ENCODE assay signal across 8 cellular contexts in the genomic region with DNA sequence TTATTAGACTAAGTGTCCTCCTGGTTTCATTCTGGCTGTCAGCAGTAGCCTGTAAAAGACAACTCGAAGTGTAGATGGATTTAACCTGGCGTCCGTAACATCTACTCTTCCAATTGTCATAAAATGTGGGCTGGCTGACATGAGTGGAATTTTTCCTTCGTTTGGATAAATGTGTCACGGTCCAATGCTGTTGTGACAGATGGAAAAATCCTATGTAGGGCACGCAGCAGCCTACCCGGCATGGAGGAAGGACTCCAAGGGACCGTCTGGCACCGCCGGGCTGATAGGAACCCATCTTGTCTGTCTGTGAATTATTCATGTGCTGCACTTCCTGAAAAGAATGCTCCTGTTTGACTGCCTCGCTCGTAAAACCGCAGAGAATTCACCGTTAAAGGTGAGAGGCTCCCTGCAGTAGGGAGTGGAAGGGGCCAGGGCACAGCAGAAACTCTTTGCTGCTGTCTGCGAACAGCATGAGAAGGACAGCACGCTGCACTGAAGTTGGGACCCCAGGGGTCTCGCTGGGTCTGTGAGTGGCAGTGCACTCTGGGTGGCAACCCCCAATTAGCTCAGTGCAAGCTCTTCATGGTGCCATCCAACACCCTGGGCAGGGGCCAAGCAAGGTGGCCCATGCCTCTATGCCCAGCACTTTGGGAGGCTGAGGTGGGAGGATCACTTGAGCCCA. TPM values are rescaled to one million over a fixed set of nuclear protein-coding genes. Genes with fewer than 3 reads are reported as not detected.
DNase-seq lines count a peak whose midpoint lies in the region; ATAC-seq and TF ChIP-seq lines count a peak whose summit lies in the region.

No MANE protein-coding gene starts in this region.

- H3K4me1 Mint-ChIP-seq in Caco-2 (ENCODE audit: low read depth, unreplicated experiment) (peaks cover 16% of the 10 kb centered on the region), mesothelial cell of epicardium (peaks cover 22% of the 10 kb centered on the region)
- peaks cover 41% of the 10 kb centered on the region for H3K4me1 Mint-ChIP-seq in activated naive CD8-positive, alpha-beta T cell treated with anti-CD3 and anti-CD28 coated beads, Interleukin-2, amount 10 ng/mL, durations not matched to agents 7 days and 5 days

- no peak for TF ChIP-seq CTCF in Caco-2 (IDR thresholded peaks at IDR 0.05; ENCODE audit: insufficient read depth in 1 of 2, low read depth in 1 of 2, low read length in 1 of 2, severe bottlenecking in 1 of 2, unreplicated experiment in 1 of 2)
- TF ChIP-seq CTCF in HCT116 (IDR thresholded peaks at IDR 0.05 in 2 of 3, conservative IDR thresholded peaks at IDR 0.05 in 1 of 3; ENCODE audit: borderline replicate concordance in 1 of 3, insufficient read depth in 1 of 3, low read depth in 2 of 3, low read length in 2 of 3), result no peak
- TF ChIP-seq CTCF in mesothelial cell of epicardium (IDR thresholded peaks at IDR 0.05; ENCODE audit: unreplicated experiment), result no peak

- intact Hi-C loops in Caco-2 (cut with micrococcal nuclease; ENCODE audit: unreplicated experiment), result no loop called here
- intact Hi-C loops in HCT116 (cut with micrococcal nuclease), result no loop called here
- intact Hi-C loops in posterior vena cava (cut with DNase I), result no loop called here

- H3K27me3 Mint-ChIP-seq in Caco-2 (ENCODE audit: insufficient read depth, unreplicated experiment) (no peaks in the 10 kb centered on the region), mesothelial cell of epicardium (ENCODE audit: low read depth) (no peaks in the 10 kb centered on the region)
- H3K27me3 Mint-ChIP-seq in activated naive CD8-positive, alpha-beta T cell treated with anti-CD3 and anti-CD28 coated beads, Interleukin-2, amount 10 ng/mL, durations not matched to agents 7 days and 5 days, result no peaks in the 10 kb centered on the region

- POLR2A ChIA-PET in Caco-2 (lab: Charles Lee) (no interaction called here), HCT116 (lab: Charles Lee) (interaction anchor here (0.6 kb wide), 1 partner anchor 34 kb away, joined by 3 read pairs; no protein-coding TSS in a partner anchor)
- POLR2A ChIA-PET in activated naive CD8-positive, alpha-beta T cell treated with anti-CD3 and anti-CD28 coated beads, Interleukin-2, amount 10 ng/mL, durations not matched to agents 7 days and 5 days (lab: Charles Lee), result interaction anchor here (0.5 to 4.3 kb wide), 3 partner anchors 14 to 32 kb away, joined by 3 to 37 read pairs (median 3); no protein-coding TSS in a partner anchor

- H3K27me3 ChIP-seq in Caco-2 (replicated peaks; ENCODE audit: control insufficient read depth, insufficient read depth, low read length) (no peaks in the 10 kb centered on the region), HCT116 (ENCODE audit: insufficient read depth, low read length) (no peaks in the 10 kb centered on the region), thymus (ENCODE audit: control insufficient read depth, insufficient read depth) (no peaks in the 10 kb centered on the region)

- WGBS in thymus, result 14% methylated on average over 17 of the region's 17 CpGs

- H3K36me3 ChIP-seq in Caco-2 (ENCODE audit: control insufficient read depth, insufficient read depth, low read length), result no peaks in the 10 kb centered on the region
- H3K36me3 ChIP-seq in HCT116 (ENCODE audit: control insufficient read depth in 1 of 2, insufficient read depth in 2 of 2, low read length in 2 of 2), result peaks cover 1 to 4% of the 10 kb centered on the region in 2 experiments; a peak in 2 of 4 replicates
- H3K36me3 ChIP-seq in thymus (ENCODE audit: control insufficient read depth, insufficient read depth), result peaks cover 2% of the 10 kb centered on the region

- H2AFZ ChIP-seq in HCT116 (ENCODE audit: low read depth, low read length, poor library complexity, severe bottlenecking), result no peak overlapping the region

- BruUV-seq in Caco-2 (replicated peaks; lab: Mats Ljungman, UMichigan) (no TSS peak), HCT116 (replicated peaks; lab: Mats Ljungman, UMichigan) (no TSS peak)

- peaks cover 10% of the 10 kb centered on the region for H3K36me3 Mint-ChIP-seq in Caco-2 (ENCODE audit: insufficient read depth, unreplicated experiment)
- peaks cover 18% of the 10 kb centered on the region for H3K36me3 Mint-ChIP-seq in activated naive CD8-positive, alpha-beta T cell treated with anti-CD3 and anti-CD28 coated beads, Interleukin-2, amount 10 ng/mL, durations not matched to agents 7 days and 5 days
- H3K36me3 Mint-ChIP-seq in mesothelial cell of epicardium, result peaks cover 2% of the 10 kb centered on the region

- TF ChIP-seq RAD21 in HCT116 (IDR thresholded peaks at IDR 0.05; ENCODE audit: low read depth), result no peak

- H3K27ac ChIP-seq in HCT116 (ENCODE audit: low read depth, low read length) (peak overlapping the region; percentile 44; the same call in 1 of the 2 replicates), thymus (ENCODE audit: low read depth) (peak overlapping the region; percentile 97)

- H3K9me3 ChIP-seq in Caco-2 (no peaks in the 10 kb centered on the region), HCT116 (ENCODE audit: control insufficient read depth in 1 of 2, insufficient read depth in 1 of 2, low read depth in 1 of 2, low read length in 2 of 2) (no peaks in the 10 kb centered on the region), thymus (ENCODE audit: control insufficient read depth) (no peaks in the 10 kb centered on the region)

- H3K4me1 ChIP-seq in Caco-2 (peaks cover 22% of the 10 kb centered on the region), HCT116 (ENCODE audit: control insufficient read depth in 1 of 2, insufficient read depth in 2 of 2, low read length in 2 of 2) (peaks cover 17 to 43% of the 10 kb centered on the region in 2 experiments), thymus (ENCODE audit: control insufficient read depth, insufficient read depth, low read length) (peaks cover 35% of the 10 kb centered on the region)

- H3K9me3 Mint-ChIP-seq in Caco-2 (ENCODE audit: unreplicated experiment) (no peaks in the 10 kb centered on the region), mesothelial cell of epicardium (no peaks in the 10 kb centered on the region)
- H3K9me3 Mint-ChIP-seq in activated naive CD8-positive, alpha-beta T cell treated with anti-CD3 and anti-CD28 coated beads, Interleukin-2, amount 10 ng/mL, durations not matched to agents 7 days and 5 days, result no peaks in the 10 kb centered on the region

- no peaks in the 10 kb centered on the region for H3K9me2 ChIP-seq in HCT116 (ENCODE audit: insufficient read depth)

- no peaks in the 10 kb centered on the region for H4K20me1 ChIP-seq in HCT116 (ENCODE audit: insufficient read depth)

- no peaks in the 10 kb centered on the region; the same call in 1 of the 2 replicates for H3K79me2 ChIP-seq in HCT116 (ENCODE audit: insufficient read depth, low read length)

- peak overlapping the region; percentile 67 for H3K27ac Mint-ChIP-seq in Caco-2 (ENCODE audit: unreplicated experiment)
- peak overlapping the region; percentile 93 for H3K27ac Mint-ChIP-seq in activated naive CD8-positive, alpha-beta T cell treated with anti-CD3 and anti-CD28 coated beads, Interleukin-2, amount 10 ng/mL, durations not matched to agents 7 days and 5 days
- H3K27ac Mint-ChIP-seq in mesothelial cell of epicardium, result peak overlapping the region; percentile 84

- 0 out of 2 replicates have a peak overlapping the region, but pooled peaks have one; percentile 8 for H3K4me2 ChIP-seq in HCT116 (ENCODE audit: low read length)

- ATAC-seq in HCT116, result no peak
- peak; percentile 40 for ATAC-seq in activated naive CD8-positive, alpha-beta T cell treated with anti-CD3 and anti-CD28 coated beads, Interleukin-2, amount 10 ng/mL, durations not matched to agents 7 days and 5 days (ENCODE audit: low read depth)

- DNase-seq in Caco-2, result peak in 1 of 2 experiments; percentile 52
- DNase-seq in HCT116 (ENCODE audit: low read depth, low spot score), result no peak
- DNase-seq in RPMI8226, result peak; percentile 91
- DNase-seq in activated naive CD8-positive, alpha-beta T cell treated with anti-CD3 and anti-CD28 coated beads, Interleukin-2, amount 10 ng/mL, durations not matched to agents 7 days and 5 days, result peak; percentile 59
- no peak for DNase-seq in mesothelial cell of epicardium (ENCODE audit: low spot score in 2 of 2, unreplicated experiment in 2 of 2)
- DNase-seq in hepatic stellate cell (ENCODE audit: low spot score), result no peak
- DNase-seq in posterior vena cava (ENCODE audit: low spot score), result no peak

- CTCF ChIA-PET in Caco-2 (lab: Charles Lee) (no interaction called here), HCT116 (lab: Charles Lee) (no interaction called here)

- no peak for TF ChIP-seq POLR2A in HCT116 (IDR thresholded peaks at IDR 0.05; ENCODE audit: borderline replicate concordance, extremely low read depth, insufficient read depth, insufficient read length)

- H3K4me3 ChIP-seq in Caco-2 (ENCODE audit: low read depth, low read length), result no peak overlapping the region
- no peak overlapping the region for H3K4me3 ChIP-seq in HCT116 (replicated peaks in 1 of 2; ENCODE audit: low read depth in 1 of 2, low read length in 2 of 2)
- H3K4me3 ChIP-seq in thymus (ENCODE audit: low read length), result peak overlapping the region; percentile 95

- H3K4me3 Mint-ChIP-seq in Caco-2 (ENCODE audit: unreplicated experiment) (peak overlapping the region; percentile 78), mesothelial cell of epicardium (peak overlapping the region; percentile 74)
- H3K4me3 Mint-ChIP-seq in activated naive CD8-positive, alpha-beta T cell treated with anti-CD3 and anti-CD28 coated beads, Interleukin-2, amount 10 ng/mL, durations not matched to agents 7 days and 5 days, result peak overlapping the region; percentile 78

- RAD21 ChIA-PET in HCT116 (lab: Charles Lee; ENCODE audit: low non-redundant PET in 1 of 2, low total read pairs in 2 of 2, uncharacterized antibody in 2 of 2, unreplicated experiment in 2 of 2), result no interaction called here

- no peak overlapping the region for H3K9ac ChIP-seq in HCT116 (ENCODE audit: low read length)

RNA-seq across cellular contexts. Expression of a gene that starts 1.6 kb away (rescaled TPM):
- total RNA-seq in Caco-2 (2022) (19.4 and 20.2 TPM in 2 replicates), HCT116 (2021; ENCODE audit: unreplicated experiment) (13.2 TPM), mesothelial cell of epicardium (27.3 to 27.9 TPM (median 27.5 TPM) in 3 replicates), posterior vena cava (10 to 100 TPM; 13.0 to 17.5 TPM)
- 10.3 and 14.2 TPM in 2 replicates for polyA plus RNA-seq in HCT116 (2012)
- 10 to 100 TPM; 51.9 to 58.3 TPM for total RNA-seq in activated naive CD8-positive, alpha-beta T cell treated with anti-CD3 and anti-CD28 coated beads, Interleukin-2, amount 10 ng/mL, durations not matched to agents 7 days and 5 days
- polyA plus RNA-seq in thymus, result 11.6 TPM

RNA-seq across cellular contexts. Expression of a gene that starts 32.9 kb away (rescaled TPM):
- total RNA-seq in Caco-2 (2022), result 13.8 and 15.0 TPM in 2 replicates
- total RNA-seq in HCT116 (2021; ENCODE audit: unreplicated experiment), result 14.9 TPM
- polyA plus RNA-seq in HCT116 (2012), result 8.1 and 10.8 TPM in 2 replicates
- 10 to 100 TPM; 12.5 to 14.0 TPM for total RNA-seq in activated naive CD8-positive, alpha-beta T cell treated with anti-CD3 and anti-CD28 coated beads, Interleukin-2, amount 10 ng/mL, durations not matched to agents 7 days and 5 days
- 14.9 to 19.4 TPM (median 18.6 TPM) in 3 replicates for total RNA-seq in mesothelial cell of epicardium
- polyA plus RNA-seq in thymus, result 11.4 TPM
- total RNA-seq in posterior vena cava, result 1 to 10 TPM; 6.4 to 6.8 TPM

RNA-seq across cellular contexts. Expression of a gene that starts 33.0 kb away (rescaled TPM):
- total RNA-seq in Caco-2 (2022) (23.6 and 25.3 TPM in 2 replicates), HCT116 (2021; ENCODE audit: unreplicated experiment) (39.5 TPM), mesothelial cell of epicardium (19.2 to 21.1 TPM (median 19.2 TPM) in 3 replicates), posterior vena cava (1 to 10 TPM; 6.6 to 9.2 TPM)
- 27.4 and 29.2 TPM in 2 replicates for polyA plus RNA-seq in HCT116 (2012)
- total RNA-seq in activated naive CD8-positive, alpha-beta T cell treated with anti-CD3 and anti-CD28 coated beads, Interleukin-2, amount 10 ng/mL, durations not matched to agents 7 days and 5 days, result 10 to 100 TPM; 14.7 to 15.8 TPM
- 19.9 TPM for polyA plus RNA-seq in thymus

RNA-seq across cellular contexts. Expression of a gene that starts 35.6 kb away (rescaled TPM):
- total RNA-seq in Caco-2 (2022) (34.2 and 35.2 TPM in 2 replicates), HCT116 (2021; ENCODE audit: unreplicated experiment) (23.0 TPM), mesothelial cell of epicardium (50.3 to 57.7 TPM (median 53.7 TPM) in 3 replicates), posterior vena cava (10 to 100 TPM; 13.8 to 13.9 TPM)
- 17.6 and 18.4 TPM in 2 replicates for polyA plus RNA-seq in HCT116 (2012)
- total RNA-seq in activated naive CD8-positive, alpha-beta T cell treated with anti-CD3 and anti-CD28 coated beads, Interleukin-2, amount 10 ng/mL, durations not matched to agents 7 days and 5 days, result 10 to 100 TPM; 37.8 to 39.1 TPM
- polyA plus RNA-seq in thymus, result 54.4 TPM

RNA-seq across cellular contexts. Expression of a gene that starts 47.0 kb away (rescaled TPM):
- total RNA-seq in Caco-2 (2022) (68.1 and 70.0 TPM in 2 replicates), HCT116 (2021; ENCODE audit: unreplicated experiment) (54.9 TPM), mesothelial cell of epicardium (37.1 to 40.3 TPM (median 37.9 TPM) in 3 replicates), posterior vena cava (10 to 100 TPM; 35.0 to 40.3 TPM)
- 89.9 and 111 TPM in 2 replicates for polyA plus RNA-seq in HCT116 (2012)
- 10 to 100 TPM; 48.3 to 53.6 TPM for total RNA-seq in activated naive CD8-positive, alpha-beta T cell treated with anti-CD3 and anti-CD28 coated beads, Interleukin-2, amount 10 ng/mL, durations not matched to agents 7 days and 5 days
- 67.1 TPM for polyA plus RNA-seq in thymus

Comparison
In these comparisons a context has a peak if more than half of its experiments do, and no peak if none do; other contexts are left out.
1. DNase-seq: peak in RPMI8226 (single experiment) and activated naive CD8-positive, alpha-beta T cell treated with anti-CD3 and anti-CD28 coated beads, Interleukin-2, amount 10 ng/mL, durations not matched to agents 7 days and 5 days (single experiment); none in HCT116 (single experiment), mesothelial cell of epicardium (0 of 2), hepatic stellate cell (single experiment) and posterior vena cava (single experiment).
2. Peak in every context shown above with its lines, with median percentiles within 50 percentile points of each other: H3K27ac Mint-ChIP-seq and H3K4me3 Mint-ChIP-seq.